In the genomic region with DNA sequence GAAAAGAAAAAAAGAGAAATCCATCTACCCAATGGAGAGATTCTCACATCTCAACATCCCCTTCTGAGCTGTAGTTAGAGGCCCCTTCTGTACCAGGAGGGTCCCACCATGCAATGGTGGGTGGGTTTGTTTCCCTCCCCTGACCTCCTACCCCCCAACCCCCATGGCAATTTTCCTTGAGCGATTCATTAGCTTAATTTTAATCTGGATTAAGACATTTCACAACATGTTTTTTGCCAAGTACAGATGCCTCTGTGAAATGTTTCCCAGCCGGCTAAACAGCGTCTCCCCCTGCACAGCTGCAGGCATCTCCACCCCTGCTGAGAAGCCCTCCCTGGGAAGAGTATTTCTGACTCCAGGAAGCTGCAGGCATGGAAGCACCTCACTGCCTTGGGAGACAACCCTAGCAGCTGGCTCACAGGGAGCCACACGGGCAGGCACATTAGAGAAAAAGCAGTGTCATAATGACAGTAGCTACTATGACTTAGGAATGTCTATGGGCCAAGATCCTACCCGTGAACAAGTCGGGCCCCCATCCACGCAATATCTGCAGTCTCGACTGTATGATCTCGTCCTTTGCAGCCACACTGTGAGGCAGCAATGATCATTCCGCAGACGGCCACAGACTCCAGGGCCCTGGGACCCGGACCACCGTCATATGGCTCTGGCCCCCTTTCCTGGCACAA, we compare ENCODE assay signal across 9 cellular contexts.
A peak's percentile ranks its signal among the peaks of the same experiment; 100 is the strongest.
DNase-seq lines count a peak whose midpoint lies in the region; ATAC-seq lines count a peak whose summit lies in the region.
"Had no signal": no experiment of that assay in that cellular context is flagged by ENCODE, and none has a peak within 500 bp of the region (broad histone marks: within the 10 kb centered on the region; RNA-seq: fewer than 3 reads in every experiment).

No MANE protein-coding gene starts in this region.

- ATAC-seq in GM19467 (IDR thresholded peaks at IDR 0.05; ENCODE audit: unreplicated experiment) (no peak), HG02938 (IDR thresholded peaks at IDR 0.05; ENCODE audit: unreplicated experiment) (no peak)
- ATAC-seq in activated CD4-positive, alpha-beta T cell treated with anti-CD3 and anti-CD28 coated beads for 36 hours = no peak

- H3K27me3 Mint-ChIP-seq in activated CD4-positive, alpha-beta T cell treated with anti-CD3 and anti-CD28 coated beads for 36 hours = no peaks in the 10 kb centered on the region

- no peaks in the 10 kb centered on the region for H3K27me3 ChIP-seq in skeletal muscle satellite cell (ENCODE audit: control insufficient read depth, insufficient read depth, low read length)
- H3K27me3 ChIP-seq: tibial nerve had no signal

- no peak overlapping the region for H3K4me3 ChIP-seq in skeletal muscle satellite cell (ENCODE audit: low read length)
- H3K4me3 ChIP-seq: tibial nerve had no signal

- H3K27ac ChIP-seq in angular gyrus (ENCODE audit: low read depth, low read length) = peak overlapping the region; percentile 55

- H3K36me3 Mint-ChIP-seq in activated CD4-positive, alpha-beta T cell treated with anti-CD3 and anti-CD28 coated beads for 36 hours (ENCODE audit: low read depth) = no peaks in the 10 kb centered on the region

- H3K36me3 ChIP-seq in skeletal muscle satellite cell (ENCODE audit: insufficient read depth, low read length) = no peaks in the 10 kb centered on the region

- H3K4me3 Mint-ChIP-seq in activated CD4-positive, alpha-beta T cell treated with anti-CD3 and anti-CD28 coated beads for 36 hours = no peak overlapping the region

- POLR2A ChIA-PET in activated CD4-positive, alpha-beta T cell treated with anti-CD3 and anti-CD28 coated beads for 36 hours (lab: Charles Lee) = no interaction called here

- H3K27ac Mint-ChIP-seq in activated CD4-positive, alpha-beta T cell treated with anti-CD3 and anti-CD28 coated beads for 36 hours = no peak overlapping the region

- DNase-seq in GM03348 (ENCODE audit: low spot score) (peak; percentile 65), hepatic stellate cell (ENCODE audit: low spot score) (peak; percentile 67), NCI-H187 treated with DMSO at 0.1 percent for 48 hours (lab: John Stamatoyannopoulos, UW) (no peak)
- no peak for DNase-seq in activated CD4-positive, alpha-beta T cell treated with anti-CD3 and anti-CD28 coated beads for 36 hours

- peak overlapping the region; percentile 67 for H3K4me2 ChIP-seq in skeletal muscle satellite cell (ENCODE audit: low read length)

- H3K9ac ChIP-seq in skeletal muscle satellite cell (ENCODE audit: low read depth, low read length) = peak overlapping the region; percentile 58

- H3K9me3 ChIP-seq in skeletal muscle satellite cell (replicated peaks; ENCODE audit: low read length) = no peaks in the 10 kb centered on the region
- H3K9me3 ChIP-seq: tibial nerve had no signal

- H3K4me1 Mint-ChIP-seq in activated CD4-positive, alpha-beta T cell treated with anti-CD3 and anti-CD28 coated beads for 36 hours = peaks cover 13% of the 10 kb centered on the region

- intact Hi-C loops in activated CD4-positive, alpha-beta T cell treated with anti-CD3 and anti-CD28 coated beads for 36 hours (cut with DNase I, micrococcal nuclease) = loop anchor here in 1 of 2 experiments (10.0 kb wide), 1 partner anchor 406 kb away; no protein-coding TSS in a partner anchor

- H3K4me1 ChIP-seq in skeletal muscle satellite cell (ENCODE audit: control insufficient read depth, insufficient read depth, low read length) = peaks cover 13% of the 10 kb centered on the region

- CTCF ChIA-PET in activated CD4-positive, alpha-beta T cell treated with anti-CD3 and anti-CD28 coated beads for 36 hours (lab: Charles Lee) = interaction anchor here (0.6 to 2.0 kb wide), 3 partner anchors 9 to 255 kb away, joined by 3 to 5 read pairs (median 4); no protein-coding TSS in a partner anchor

- H3K9me3 Mint-ChIP-seq in activated CD4-positive, alpha-beta T cell treated with anti-CD3 and anti-CD28 coated beads for 36 hours (ENCODE audit: low read depth) = no peaks in the 10 kb centered on the region

Comparison
In these comparisons a context has a peak if more than half of its experiments do, and no peak if none do; other contexts are left out.
1. DNase-seq: peak in GM03348 (single experiment) and hepatic stellate cell (single experiment); none in activated CD4-positive, alpha-beta T cell treated with anti-CD3 and anti-CD28 coated beads for 36 hours (single experiment) and NCI-H187 treated with DMSO at 0.1 percent for 48 hours (single experiment).